Comparison of ENCODE assay signal across 8 cellular contexts in genomic region chr19:20923077-20923871, GRCh38. TPM values are rescaled to one million over a fixed set of nuclear protein-coding genes. Genes with fewer than 3 reads are reported as not detected.
A peak's percentile ranks its signal among the peaks of the same experiment; 100 is the strongest.
DNase-seq lines count a peak whose midpoint lies in the region; ATAC-seq and TF ChIP-seq lines count a peak whose summit lies in the region.

Gene ZNF85 (plus strand): TSS chr19:20923251. CDS start chr19:20923401, 150 bp downstream.

- DNase-seq in C1 segment of cervical spinal cord (lab: John Stamatoyannopoulos, UW): peak; percentile 26 to 97 (median 88)
- DNase-seq in OCI-LY7 (ENCODE audit: low spot score): peak; percentile 97
- DNase-seq in activated T-cell treated with anti-CD3 and anti-CD28 coated beads, Interleukin-2, amount 50 U/mL, for 1 hour: peak; percentile 84
- DNase-seq in erythroblast (lab: John Stamatoyannopoulos, UW): peak; percentile 85 to 88
- DNase-seq in stimulated activated CD8-positive, alpha-beta memory T cell treated with anti-CD3 and anti-CD28 coated beads, Interleukin-4, amount 100 ng/mL, for 4 hours (ENCODE audit: low read depth in 2 of 2, low spot score in 1 of 2): peak; percentile 71 to 73

- no peak for TF ChIP-seq CTCF in OCI-LY7 (conservative IDR thresholded peaks at IDR 0.05; ENCODE audit: low read length)

- H3K27ac ChIP-seq in OCI-LY7 (ENCODE audit: low read depth, low read length, poor library complexity, severe bottlenecking) (peak within 1 kb of the TSS; percentile 88), mucosa of rectum (ENCODE audit: low read depth in 2 of 2, low read length in 2 of 2) (peak within 1 kb of the TSS; percentile 81 to 85)

- H3K79me2 ChIP-seq in OCI-LY7 (ENCODE audit: insufficient read depth, low read depth, low read length): peaks cover 39% of the 10 kb centered on the region

- peak within 1 kb of the TSS; percentile 62 for H2AFZ ChIP-seq in OCI-LY7 (ENCODE audit: low read length)

- H3K4me1 ChIP-seq in OCI-LY7 (ENCODE audit: insufficient read depth, low read length, poor library complexity, severe bottlenecking): peaks cover 15% of the 10 kb centered on the region
- H3K4me1 ChIP-seq in mucosa of rectum (ENCODE audit: control insufficient read depth in 2 of 2, insufficient read depth in 2 of 2, low read length in 2 of 2): no peaks in the 10 kb centered on the region

- H3K9me3 ChIP-seq in OCI-LY7 (ENCODE audit: low read length) (peaks cover 26% of the 10 kb centered on the region), mucosa of rectum (ENCODE audit: control insufficient read depth in 2 of 2, low read length in 2 of 2) (no peaks in the 10 kb centered on the region)

- no peaks in the 10 kb centered on the region for H3K27me3 ChIP-seq in mucosa of rectum (ENCODE audit: control insufficient read depth in 2 of 2, insufficient read depth in 2 of 2, low read length in 2 of 2)

- CTCF ChIA-PET in OCI-LY7 (lab: Charles Lee; ENCODE audit: unreplicated experiment): no interaction called here

- peak; percentile 86 for ATAC-seq in GM19372 (IDR thresholded peaks at IDR 0.05; ENCODE audit: low read depth, unreplicated experiment)
- peak; percentile 96 for ATAC-seq in HG03558 (IDR thresholded peaks at IDR 0.05; ENCODE audit: extremely low read depth, unreplicated experiment)

- peak within 1 kb of the TSS; percentile 85 for H3K4me3 ChIP-seq in OCI-LY7 (ENCODE audit: low read depth, low read length, poor library complexity, severe bottlenecking)
- peak within 1 kb of the TSS; percentile 86 to 97 for H3K4me3 ChIP-seq in mucosa of rectum (ENCODE audit: low read length in 2 of 2)

- H3K36me3 ChIP-seq in OCI-LY7 (ENCODE audit: insufficient read depth, low read length) (peaks cover 41% of the 10 kb centered on the region), mucosa of rectum (ENCODE audit: control insufficient read depth in 2 of 2, insufficient read depth in 2 of 2, low read length in 2 of 2) (no peaks in the 10 kb centered on the region)

- H3K4me2 ChIP-seq in OCI-LY7 (ENCODE audit: low read length): peak within 1 kb of the TSS; percentile 66

- H3K9ac ChIP-seq in mucosa of rectum (ENCODE audit: low read depth in 1 of 2, low read length in 2 of 2): peak within 1 kb of the TSS; percentile 83 to 85

- H4K20me1 ChIP-seq in OCI-LY7 (ENCODE audit: insufficient read depth, low read length): no peaks in the 10 kb centered on the region

- peak; percentile 28 for TF ChIP-seq POLR2A in erythroblast (IDR thresholded peaks at IDR 0.05; ENCODE audit: low read length)

- no peaks in the 10 kb centered on the region for H3K9me2 ChIP-seq in OCI-LY7 (ENCODE audit: insufficient read depth, low read length)

- POLR2A ChIA-PET in OCI-LY7 (lab: Charles Lee): interaction anchor here (0.7 to 3.5 kb wide), 9 partner anchors 9 to 685 kb away, joined by 3 to 19 read pairs (median 4); partner anchors contain the start of genes ZNF431, ZNF66 and ZNF714

- intact Hi-C loops in OCI-LY7 (cut with micrococcal nuclease; ENCODE audit: unreplicated experiment): loop anchor here (1.0 to 5.0 kb wide), 2 partner anchors 99 to 147 kb away; partner anchors contain the start of genes ZNF430 and ZNF66

- no TSS peak for BruUV-seq in OCI-LY7 (replicated peaks; lab: Mats Ljungman, UMichigan)

RNA-seq across cellular contexts. Expression of gene ZNF85, which starts in this region (rescaled TPM):
- total RNA-seq in OCI-LY7 (2014; rRNA removed; shearing (Covaris generic)): 26.5 and 27.1 TPM in 2 replicates
- 25.2 and 29.9 TPM in 2 replicates for total RNA-seq in OCI-LY7 (2022)

Comparison
In these comparisons a context has a peak if more than half of its experiments do, and no peak if none do; other contexts are left out.
1. Peak in every context shown above with its lines: DNase-seq, ATAC-seq, H3K4me3 ChIP-seq and H3K27ac ChIP-seq.